ENCODE assay signal across 14 cellular contexts in the genomic region with DNA sequence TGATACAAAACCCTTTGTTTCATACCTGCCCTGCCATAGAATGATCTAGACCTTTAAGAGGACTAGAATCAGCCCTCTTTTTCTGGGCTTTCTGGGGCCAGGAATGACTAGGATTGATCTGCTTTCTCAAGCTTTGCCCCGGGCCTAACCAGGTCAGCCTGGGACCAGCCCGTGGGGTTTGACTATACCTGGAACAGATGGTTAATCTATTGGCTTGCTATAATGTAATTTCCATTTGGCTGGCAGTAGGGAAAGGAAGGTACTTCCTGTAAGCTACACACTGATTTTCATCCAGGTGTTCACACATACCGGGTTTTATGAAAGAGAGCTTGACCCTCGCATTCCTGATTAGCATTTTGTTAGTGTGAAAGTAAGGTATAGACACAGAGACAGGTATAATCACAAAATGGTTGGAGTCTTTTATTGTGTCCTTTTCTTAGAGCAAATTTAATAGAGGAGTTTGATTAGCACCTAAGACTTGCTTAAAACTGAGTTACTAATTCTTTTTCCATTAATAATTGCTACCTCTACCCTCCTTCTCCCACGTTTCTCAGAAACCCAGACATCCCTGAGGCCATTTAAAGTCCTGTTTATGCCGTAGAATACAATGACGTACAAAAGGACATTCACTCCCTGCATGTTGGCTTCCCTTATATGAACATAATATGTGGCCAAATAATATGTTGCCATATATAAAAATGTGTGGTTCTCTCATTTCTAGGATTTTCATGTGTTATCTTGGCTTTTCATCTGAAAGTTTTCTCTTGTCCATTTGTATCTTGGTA. TPM values are rescaled to one million over a fixed set of nuclear protein-coding genes. Genes with fewer than 3 reads are reported as not detected.
DNase-seq lines count a peak whose midpoint lies in the region; ATAC-seq and TF ChIP-seq lines count a peak whose summit lies in the region.
"Had no signal": no experiment of that assay in that cellular context is flagged by ENCODE, and none has a peak within 500 bp of the region (broad histone marks: within the 10 kb centered on the region; RNA-seq: fewer than 3 reads in every experiment).

No MANE protein-coding gene starts in this region.

- TF ChIP-seq CTCF in left ventricle myocardium inferior (IDR thresholded peaks at IDR 0.05; ENCODE audit: borderline replicate concordance) = no peak
- TF ChIP-seq CTCF in psoas muscle (IDR thresholded peaks at IDR 0.05) = no peak
- TF ChIP-seq CTCF in Calu3 (IDR thresholded peaks at IDR 0.05; ENCODE audit: unreplicated experiment) = no peak

- H3K27me3 ChIP-seq in CD8-positive, alpha-beta memory T cell (ENCODE audit: insufficient read depth, low read length, poor library complexity, severe bottlenecking) = no peaks in the 10 kb centered on the region
- H3K27me3 ChIP-seq in left ventricle myocardium inferior (ENCODE audit: low read depth) (no peaks in the 10 kb centered on the region), psoas muscle (ENCODE audit: insufficient read depth in 3 of 3, low read length in 2 of 3) (no peaks in the 10 kb centered on the region)

- ATAC-seq in T-cell (replicated peaks in 1 of 4) (no peak), psoas muscle (peak; percentile 6 to 44 (median 32)), GM21717 (IDR thresholded peaks at IDR 0.05; ENCODE audit: unreplicated experiment) (no peak)

- peak overlapping the region; percentile 41 to 79 (median 72) for H3K27ac Mint-ChIP-seq in CD8-positive, alpha-beta memory T cell
- peak overlapping the region; percentile 71 to 76 for H3K27ac Mint-ChIP-seq in T-cell
- no peak overlapping the region for H3K27ac Mint-ChIP-seq in Calu3 (ENCODE audit: unreplicated experiment)

- POLR2A ChIA-PET in CD8-positive, alpha-beta memory T cell (lab: Charles Lee) = no interaction called here
- POLR2A ChIA-PET in T-cell (lab: Charles Lee) = no interaction called here

- no peaks in the 10 kb centered on the region for H3K27me3 Mint-ChIP-seq in CD8-positive, alpha-beta memory T cell
- H3K27me3 Mint-ChIP-seq in T-cell = no peaks in the 10 kb centered on the region
- H3K27me3 Mint-ChIP-seq in Calu3 (ENCODE audit: unreplicated experiment) = no peaks in the 10 kb centered on the region

- BruUV-seq in Calu3 (replicated peaks; lab: Mats Ljungman, UMichigan) = no TSS peak

- H3K4me1 Mint-ChIP-seq in CD8-positive, alpha-beta memory T cell = peaks cover 76 to 93% (median 91%) of the 10 kb centered on the region in 3 donors
- H3K4me1 Mint-ChIP-seq in T-cell (peaks cover 86 to 90% (median 89%) of the 10 kb centered on the region in 3 donors), Calu3 (ENCODE audit: low read depth, unreplicated experiment) (peaks cover 22% of the 10 kb centered on the region)

- H3K9me3 Mint-ChIP-seq in CD8-positive, alpha-beta memory T cell = no peaks in the 10 kb centered on the region
- H3K9me3 Mint-ChIP-seq in T-cell (no peaks in the 10 kb centered on the region), Calu3 (ENCODE audit: low read depth, unreplicated experiment) (no peaks in the 10 kb centered on the region)
- H3K9me3 Mint-ChIP-seq: activated T-cell treated with anti-CD3 and anti-CD28 coated beads, Interleukin-2, amount 50 U/mL, for 4 hours had no signal

- CTCF ChIA-PET in CD8-positive, alpha-beta memory T cell (lab: Charles Lee) = no interaction called here
- CTCF ChIA-PET in T-cell (lab: Charles Lee) = no interaction called here
- CTCF ChIA-PET in Calu3 (lab: Charles Lee) = interaction anchor here (0.6 kb wide), 1 partner anchor 17 kb away, joined by 8 read pairs; no protein-coding TSS in a partner anchor

- 40 to 54% (median 45%) methylated on average over 7 of the region's 7 CpGs for WGBS in psoas muscle, 3 donors

- H3K4me1 ChIP-seq in CD8-positive, alpha-beta memory T cell (ENCODE audit: insufficient read depth, low read length) = peaks cover 61% of the 10 kb centered on the region
- H3K4me1 ChIP-seq in left ventricle myocardium inferior = peaks cover 49% of the 10 kb centered on the region
- peaks cover 46% of the 10 kb centered on the region for H3K4me1 ChIP-seq in psoas muscle

- no peaks in the 10 kb centered on the region for H3K9me3 ChIP-seq in CD8-positive, alpha-beta memory T cell (ENCODE audit: low read length)
- H3K9me3 ChIP-seq in left ventricle myocardium inferior (replicated peaks) (no peaks in the 10 kb centered on the region), psoas muscle (no peaks in the 10 kb centered on the region)

- no peaks in the 10 kb centered on the region for H3K36me3 ChIP-seq in CD8-positive, alpha-beta memory T cell (ENCODE audit: insufficient read depth, low read length)
- H3K36me3 ChIP-seq in left ventricle myocardium inferior (no peaks in the 10 kb centered on the region), psoas muscle (ENCODE audit: insufficient read depth in 1 of 2, low read depth in 1 of 2) (no peaks in the 10 kb centered on the region)

- peaks cover 0 to 16% (median 2%) of the 10 kb centered on the region in 3 donors for H3K36me3 Mint-ChIP-seq in CD8-positive, alpha-beta memory T cell
- H3K36me3 Mint-ChIP-seq in T-cell = peaks cover 25% of the 10 kb centered on the region
- H3K36me3 Mint-ChIP-seq in Calu3 (ENCODE audit: insufficient read depth, unreplicated experiment) = peaks cover 5% of the 10 kb centered on the region

- H3K27ac ChIP-seq in CD8-positive, alpha-beta memory T cell (ENCODE audit: low read depth, low read length) = no peak overlapping the region
- H3K27ac ChIP-seq in left ventricle myocardium inferior (replicated peaks) (peak overlapping the region; percentile 69), psoas muscle (peak overlapping the region; percentile 93)

- H3K4me3 Mint-ChIP-seq in CD8-positive, alpha-beta memory T cell = peak overlapping the region in 5 of 7 donors; percentile 2 to 22 (median 13)
- H3K4me3 Mint-ChIP-seq in T-cell (peak overlapping the region in 1 of 3 donors; percentile 18), Calu3 (ENCODE audit: low read depth, unreplicated experiment) (no peak overlapping the region)
- H3K4me3 Mint-ChIP-seq: activated T-cell treated with anti-CD3 and anti-CD28 coated beads, Interleukin-2, amount 50 U/mL, for 4 hours had no signal

- no peak overlapping the region for H3K4me3 ChIP-seq in CD8-positive, alpha-beta memory T cell (ENCODE audit: low read length)
- H3K4me3 ChIP-seq in left ventricle myocardium inferior (no peak overlapping the region), psoas muscle (peak overlapping the region; percentile 16)

- DNase-seq in CD8-positive, alpha-beta memory T cell = no peak
- no peak for DNase-seq in T-cell
- no peak for DNase-seq in left ventricle myocardium inferior
- DNase-seq in psoas muscle = no peak
- DNase-seq in stimulated activated CD4-positive, alpha-beta T cell treated with anti-CD3 and anti-CD28 coated beads, Interleukin-2, amount 100 ng/mL, for 48 hours = no peak
- DNase-seq in Calu3 = no peak
- no peak for DNase-seq in stimulated activated CD4-positive, alpha-beta T cell treated with anti-CD3 and anti-CD28 coated beads, Interleukin-4, amount 100 ng/mL, for 4 hours
- DNase-seq: activated T-cell treated with anti-CD3 and anti-CD28 coated beads, Interleukin-2, amount 50 U/mL, for 4 hours; erythroblast; GOT3; NCI-H1048; NCI-H510A treated with DMSO at 0.1 percent for 48 hours; SHP77 had no signal

- intact Hi-C loops in left ventricle myocardium inferior (cut with micrococcal nuclease) (no loop called here), psoas muscle (cut with DNase I) (no loop called here), Calu3 (cut with micrococcal nuclease; ENCODE audit: unreplicated experiment) (no loop called here)

RNA-seq across cellular contexts. Expression of a gene that starts 17.3 kb away (rescaled TPM):
- 10 to 100 TPM; 37.6 to 40.5 TPM for total RNA-seq in CD8-positive, alpha-beta memory T cell
- polyA plus RNA-seq in CD8-positive, alpha-beta memory T cell = 40.1 TPM
- total RNA-seq in T-cell (100 to 1,000 TPM in 1 of 5 donors, 10 to 100 TPM in 4; 82.3 to 102 (median 86.3) TPM), left ventricle myocardium inferior (56.8 TPM), psoas muscle (10 to 100 TPM; 30.4 to 62.8 (median 45.4) TPM), Calu3 (2022) (76.0 and 85.5 TPM in 2 replicates)
- polyA plus RNA-seq in psoas muscle = 10 to 100 TPM in 1 of 3 donors, 1 to 10 TPM in 2; 4.1 to 12.4 (median 4.3) TPM

Comparison
In these comparisons a context has a peak if more than half of its experiments do, and no peak if none do; other contexts are left out.
1. ATAC-seq: peak in psoas muscle (4 of 4); none in T-cell (0 of 4) and GM21717 (single experiment).